In genomic region chr9:81833563-81834345, GRCh38 we compare ENCODE assay signal across 15 cellular contexts.
DNase-seq lines count a peak whose midpoint lies in the region; ATAC-seq and TF ChIP-seq lines count a peak whose summit lies in the region.
"Had no signal": no experiment of that assay in that cellular context is flagged by ENCODE, and none has a peak within 500 bp of the region (broad histone marks: within the 10 kb centered on the region; RNA-seq: fewer than 3 reads in every experiment).

No MANE protein-coding gene starts in this region.

- H3K27me3 ChIP-seq in stomach, result no peaks in the 10 kb centered on the region
- H3K27me3 ChIP-seq: Peyer's patch, right atrium auricular region, thyroid gland had no signal

- no peak for TF ChIP-seq EP300 in stomach (IDR thresholded peaks at IDR 0.05)

- H3K9me3 ChIP-seq in stomach, result no peaks in the 10 kb centered on the region
- H3K9me3 ChIP-seq: Peyer's patch, right atrium auricular region, thyroid gland had no signal

- no peak for TF ChIP-seq CTCF in stomach (IDR thresholded peaks at IDR 0.05)

- no peaks in the 10 kb centered on the region for H3K36me3 ChIP-seq in stomach
- H3K36me3 ChIP-seq: Peyer's patch, right atrium auricular region, thyroid gland had no signal

- intact Hi-C loops in stomach (cut with DNase I; ENCODE audit: low total_unique reads) (no loop called here), head of caudate nucleus (cut with DNase I) (no loop called here)

- TF ChIP-seq POLR2A in stomach (IDR thresholded peaks at IDR 0.05), result no peak

- DNase-seq in HCEC 1CT, result peak; percentile 28
- peak; percentile 56 for DNase-seq in dermis blood vessel endothelial cell
- DNase-seq in kidney tubule cell (ENCODE audit: low spot score), result peak; percentile 80
- peak; percentile 31 for DNase-seq in stomach
- DNase-seq in head of caudate nucleus, result no peak
- DNase-seq in superior temporal gyrus (ENCODE audit: extremely low spot score), result no peak
- no peak for DNase-seq in NCI-H345 (lab: John Stamatoyannopoulos, UW)
- DNase-seq: cortex of kidney, mammary epithelial cell, NCI-H748 treated with DMSO at 0.1 percent for 48 hours, Peyer's patch, thyroid gland had no signal

- WGBS in stomach, 5 donors, result 71 to 78% (median 73%) methylated on average over 9 of the region's 9 CpGs

- peak overlapping the region in 2 of 5 donors; percentile 20 to 41 for H3K27ac ChIP-seq in stomach
- H3K27ac ChIP-seq: right atrium auricular region, thyroid gland had no signal

- no peak for ATAC-seq in HG03095 (IDR thresholded peaks at IDR 0.05; ENCODE audit: unreplicated experiment)
- ATAC-seq: activated T-helper 17 cell treated with anti-CD3 and anti-CD28 coated beads, Interleukin-2, amount 50 U/mL, for 72 hours had no signal

- H3K4me1 ChIP-seq in stomach, result peaks cover 0 to 9% (median 4%) of the 10 kb centered on the region in 4 donors
- H3K4me1 ChIP-seq: Peyer's patch, right atrium auricular region, thyroid gland had no signal

- H3K4me3 ChIP-seq in stomach, result no peak overlapping the region
- H3K4me3 ChIP-seq: Peyer's patch, right atrium auricular region, thyroid gland had no signal

Comparison
In these comparisons a context has a peak if more than half of its experiments do, and no peak if none do; other contexts are left out.
1. DNase-seq: peak in HCEC 1CT (single experiment), dermis blood vessel endothelial cell (single experiment), kidney tubule cell (single experiment) and stomach (single experiment); none in head of caudate nucleus (0 of 42), superior temporal gyrus (single experiment) and NCI-H345 (single experiment).